In genomic region chr11:66421492-66422205, GRCh38 we compare ENCODE assay signal across 8 cellular contexts. TPM values are rescaled to one million over a fixed set of nuclear protein-coding genes. Genes with fewer than 3 reads are reported as not detected.
A peak's percentile ranks its signal among the peaks of the same experiment; 100 is the strongest.
DNase-seq lines count a peak whose midpoint lies in the region; ATAC-seq and TF ChIP-seq lines count a peak whose summit lies in the region.

No MANE protein-coding gene starts in this region.

- ATAC-seq in heart right ventricle = peak; percentile 73 to 92 (median 88)
- ATAC-seq in psoas muscle = peak; percentile 84 to 88 (median 87)
- ATAC-seq in HG03565 (IDR thresholded peaks at IDR 0.05; ENCODE audit: unreplicated experiment) = no peak

- peak; percentile 24 to 60 for TF ChIP-seq POLR2A in uterus (IDR thresholded peaks at IDR 0.05)

- H3K4me1 ChIP-seq in HUES48 (ENCODE audit: control insufficient read depth, insufficient read depth, low read length) (peaks cover 29% of the 10 kb centered on the region), heart right ventricle (peaks cover 0 to 44% (median 26%) of the 10 kb centered on the region in 9 donors), psoas muscle (peaks cover 35% of the 10 kb centered on the region), uterus (peaks cover 0 to 14% of the 10 kb centered on the region in 2 donors)

- whole genome bisulfite sequencing in heart right ventricle, 2 donors = 13% methylated on average over 38 of the region's 38 CpGs
- 11 to 13% (median 12%) methylated on average over 33 to 38 of the region's 38 CpGs for WGBS in psoas muscle, 3 donors

- intact Hi-C loops in heart right ventricle (cut with DNase I) (no loop called here), psoas muscle (cut with DNase I) (no loop called here), uterus (cut with DNase I; ENCODE audit: low total_unique reads) (no loop called here)

- peaks cover 26% of the 10 kb centered on the region for H3K27me3 ChIP-seq in HUES48 (ENCODE audit: control insufficient read depth, insufficient read depth, low read length)
- peaks cover 0 to 37% (median 10%) of the 10 kb centered on the region in 7 donors for H3K27me3 ChIP-seq in heart right ventricle
- H3K27me3 ChIP-seq in psoas muscle (ENCODE audit: insufficient read depth in 3 of 3, low read length in 2 of 3) = no peaks in the 10 kb centered on the region
- no peaks in the 10 kb centered on the region for H3K27me3 ChIP-seq in uterus

- no peaks in the 10 kb centered on the region for H3K36me3 ChIP-seq in HUES48 (ENCODE audit: control insufficient read depth, insufficient read depth, low read length)
- no peaks in the 10 kb centered on the region for H3K36me3 ChIP-seq in heart right ventricle
- H3K36me3 ChIP-seq in psoas muscle (ENCODE audit: insufficient read depth in 1 of 2, low read depth in 1 of 2) = no peaks in the 10 kb centered on the region
- H3K36me3 ChIP-seq in uterus = no peaks in the 10 kb centered on the region

- H3K4me3 ChIP-seq in HUES48 (ENCODE audit: low read depth, low read length) (peak overlapping the region; percentile 61), heart right ventricle (no peak overlapping the region), psoas muscle (no peak overlapping the region), uterus (no peak overlapping the region)

- H3K27ac ChIP-seq in HUES48 (ENCODE audit: low read depth, low read length) (no peak overlapping the region), heart right ventricle (peak overlapping the region in 1 of 10 donors; percentile 26), psoas muscle (no peak overlapping the region), uterus (no peak overlapping the region)

- no peak overlapping the region for H3K9ac ChIP-seq in HUES48 (ENCODE audit: low read depth, low read length)

- no peaks in the 10 kb centered on the region for H3K9me3 ChIP-seq in HUES48 (ENCODE audit: control insufficient read depth, insufficient read depth, low read length)
- peaks cover 0 to 7% (median 0%) of the 10 kb centered on the region in 11 donors for H3K9me3 ChIP-seq in heart right ventricle
- no peaks in the 10 kb centered on the region for H3K9me3 ChIP-seq in psoas muscle
- H3K9me3 ChIP-seq in uterus = no peaks in the 10 kb centered on the region

- TF ChIP-seq CTCF in heart right ventricle (IDR thresholded peaks at IDR 0.05) = peak in 1 of 9 donors; percentile 4
- no peak for TF ChIP-seq CTCF in psoas muscle (IDR thresholded peaks at IDR 0.05)
- peak in 1 of 4 experiments; percentile 39 for TF ChIP-seq CTCF in uterus (IDR thresholded peaks at IDR 0.05)

- DNase-seq in GM04504 (ENCODE audit: low read depth) (peak; percentile 73), T-helper 22 cell (ENCODE audit: low read depth) (peak; percentile 66), amniotic stem cell (lab: John Stamatoyannopoulos, UW) (peak; percentile 83), heart right ventricle (peak; percentile 86 to 91), psoas muscle (peak; percentile 85 to 93), uterus (peak; percentile 94 to 95)

RNA-seq across cellular contexts. Expression of gene NPAS4, which starts 0.8 kb away (rescaled TPM):
- total RNA-seq in heart right ventricle (not detected), psoas muscle (not detected), uterus (10 to 100 TPM in 1 of 4 donors, 1 to 10 TPM in 1, under 1 TPM in 1, not detected in 1; 0.97 to 12.6 (median 1.5) TPM)
- polyA plus RNA-seq in heart right ventricle (under 1 TPM in 1 of 2 donors, not detected in 1; 0.04 TPM), psoas muscle (under 1 TPM in 1 of 3 donors, not detected in 2; 0.05 TPM)

RNA-seq across cellular contexts. Expression of gene MRPL11, which starts 17.0 kb away (rescaled TPM):
- total RNA-seq in heart right ventricle (10 to 100 TPM; 37.2 to 57.2 (median 48.2) TPM), psoas muscle (10 to 100 TPM; 37.0 to 57.4 (median 48.7) TPM), uterus (10 to 100 TPM; 28.7 to 57.9 (median 33.4) TPM)
- polyA plus RNA-seq in heart right ventricle (10 to 100 TPM; 33.3 to 51.0 TPM), psoas muscle (10 to 100 TPM; 60.4 to 60.9 (median 60.7) TPM)

RNA-seq across cellular contexts. Expression of gene PELI3, which starts 45.1 kb away (rescaled TPM):
- total RNA-seq in heart right ventricle (10 to 100 TPM in 1 of 10 donors, 1 to 10 TPM in 9; 5.3 to 10.9 (median 6.5) TPM), psoas muscle (10 to 100 TPM in 2 of 4 donors, 1 to 10 TPM in 2; 5.3 to 22.5 (median 11.4) TPM), uterus (10 to 100 TPM; 13.8 to 35.0 (median 24.0) TPM)
- polyA plus RNA-seq in heart right ventricle (1 to 10 TPM; 3.5 to 7.2 TPM), psoas muscle (10 to 100 TPM in 2 of 3 donors, 1 to 10 TPM in 1; 3.1 to 46.8 (median 14.4) TPM)

RNA-seq across cellular contexts. Expression of gene SLC29A2, which starts 50.1 kb away (rescaled TPM):
- total RNA-seq in heart right ventricle = 10 to 100 TPM in 3 of 10 donors, 1 to 10 TPM in 7; 7.8 to 28.0 (median 9.5) TPM
- 10 to 100 TPM; 25.9 to 50.6 TPM for polyA plus RNA-seq in heart right ventricle
- total RNA-seq in psoas muscle = 10 to 100 TPM; 14.9 to 94.1 (median 51.0) TPM
- 10 to 100 TPM; 14.9 to 84.5 (median 69.5) TPM for polyA plus RNA-seq in psoas muscle
- total RNA-seq in uterus = 1 to 10 TPM in 2 of 4 donors, under 1 TPM in 1, not detected in 1; 0.26 to 3.5 (median 1.5) TPM

RNA-seq across cellular contexts. Expression of gene DPP3, which starts 58.6 kb away (rescaled TPM):
- total RNA-seq in heart right ventricle (10 to 100 TPM in 8 of 10 donors, 1 to 10 TPM in 2; 8.8 to 25.2 (median 14.7) TPM), psoas muscle (10 to 100 TPM; 24.0 to 44.4 (median 29.8) TPM), uterus (10 to 100 TPM in 2 of 4 donors, 1 to 10 TPM in 2; 2.1 to 14.1 (median 8.7) TPM)
- polyA plus RNA-seq in heart right ventricle (10 to 100 TPM in 1 of 2 donors, 1 to 10 TPM in 1; 6.2 to 28.9 TPM), psoas muscle (10 to 100 TPM; 30.7 to 58.7 (median 57.9) TPM)
